ENCODE assay signal across 11 cellular contexts in the genomic region with DNA sequence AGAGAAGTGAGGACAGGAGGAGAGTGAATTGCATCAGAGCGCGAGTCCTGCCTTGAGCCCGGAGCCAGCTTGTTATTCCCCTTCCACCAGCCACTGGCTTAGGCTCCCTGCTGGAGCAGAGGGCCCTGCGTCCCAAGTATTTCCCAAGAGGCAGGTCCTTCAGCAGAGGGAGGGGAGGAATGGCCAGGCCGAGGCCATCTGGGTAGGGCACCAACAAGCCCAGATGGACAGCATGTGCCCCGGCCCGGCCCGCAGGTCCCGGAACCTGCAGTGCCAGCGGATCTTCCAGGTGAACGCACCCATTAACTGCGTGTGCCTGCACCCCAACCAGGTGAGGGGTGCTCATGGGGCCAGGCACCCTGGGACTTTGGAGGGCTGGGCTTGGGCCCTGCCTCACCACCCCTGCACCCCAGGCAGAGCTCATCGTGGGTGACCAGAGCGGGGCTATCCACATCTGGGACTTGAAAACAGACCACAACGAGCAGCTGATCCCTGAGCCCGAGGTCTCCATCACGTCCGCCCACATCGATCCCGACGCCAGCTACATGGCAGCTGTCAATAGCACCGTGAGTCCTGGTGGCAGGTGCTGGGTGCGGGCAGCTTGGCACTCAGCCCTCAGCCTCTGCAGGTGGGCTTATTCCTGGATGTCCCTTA. TPM values are rescaled to one million over a fixed set of nuclear protein-coding genes. Genes with fewer than 3 reads are reported as not detected.
DNase-seq lines count a peak whose midpoint lies in the region; ATAC-seq, FAIRE-seq and TF ChIP-seq lines count a peak whose summit lies in the region.
"Had no signal": no experiment of that assay in that cellular context is flagged by ENCODE, and none has a peak within 500 bp of the region (broad histone marks: within the 10 kb centered on the region; RNA-seq: fewer than 3 reads in every experiment).

No MANE protein-coding gene starts in this region.

- no peak overlapping the region for H2BK120ac ChIP-seq in H1 (replicated peaks; ENCODE audit: low read depth, low read length)

- H4K20me1 ChIP-seq in OCI-LY7 (ENCODE audit: insufficient read depth, low read length) (no peaks in the 10 kb centered on the region), H1 (replicated peaks in 1 of 2; ENCODE audit: control insufficient read depth in 1 of 2, insufficient read depth in 2 of 2, low read length in 2 of 2) (peaks cover 0 to 18% of the 10 kb centered on the region in 2 experiments)

- BruUV-seq in OCI-LY7 (replicated peaks; lab: Mats Ljungman, UMichigan) = no TSS peak

- no peak overlapping the region for H2BK20ac ChIP-seq in H1 (ENCODE audit: low read length)

- H3K27ac Mint-ChIP-seq in stimulated activated naive CD8-positive, alpha-beta T cell treated with anti-CD3 and anti-CD28 coated beads, Interleukin-15, amount 100 ng/mL, for 72 hours = peak overlapping the region; percentile 77 to 85

- POLR2A ChIA-PET in OCI-LY7 (lab: Charles Lee) = interaction anchor here (0.6 to 1.1 kb wide), 2 partner anchors 8 to 253 kb away, joined by 4 read pairs; partner anchors contain the start of genes PGP and TEDC2
- POLR2A ChIA-PET in H1 (lab: Charles Lee; ENCODE audit: partially characterized antibody) = interaction anchor here (0.7 to 15.1 kb wide), 13 partner anchors 8 to 53 kb away, joined by 3 to 156 read pairs (median 5); partner anchors contain the start of genes CASKIN1, E4F1, PGP and TRAF7

- H3K36me3 ChIP-seq in left ventricle myocardium inferior (peaks cover 33% of the 10 kb centered on the region), heart right ventricle (peaks cover 0 to 39% (median 18%) of the 10 kb centered on the region in 9 donors), OCI-LY7 (ENCODE audit: insufficient read depth, low read length) (peaks cover 36% of the 10 kb centered on the region), H1 (ENCODE audit: control insufficient read depth in 2 of 4, insufficient read depth in 4 of 4, low read length in 3 of 4) (peaks cover 4 to 34% (median 13%) of the 10 kb centered on the region in 4 experiments; a peak in 6 of 8 replicates)

- ATAC-seq in heart right ventricle (no peak), GM18520 (IDR thresholded peaks at IDR 0.05; ENCODE audit: unreplicated experiment) (no peak), HG03108 (IDR thresholded peaks at IDR 0.05; ENCODE audit: unreplicated experiment) (no peak)
- ATAC-seq in stimulated activated naive CD8-positive, alpha-beta T cell treated with anti-CD3 and anti-CD28 coated beads, Interleukin-15, amount 100 ng/mL, for 72 hours = no peak

- no peaks in the 10 kb centered on the region for H3K27me3 Mint-ChIP-seq in stimulated activated naive CD8-positive, alpha-beta T cell treated with anti-CD3 and anti-CD28 coated beads, Interleukin-15, amount 100 ng/mL, for 72 hours

- no peak overlapping the region for H4K5ac ChIP-seq in H1 (ENCODE audit: insufficient read length, low read depth, low read length)

- H2BK5ac ChIP-seq in H1 (ENCODE audit: low read depth, low read length) = no peak overlapping the region; the same call in 1 of the 2 replicates

- peak overlapping the region; percentile 95 for H3K4me2 ChIP-seq in OCI-LY7 (ENCODE audit: low read length)
- H3K4me2 ChIP-seq in H1 (ENCODE audit: insufficient read depth in 1 of 2, low read depth in 2 of 2, low read length in 2 of 2) = peak overlapping the region in 1 of 2 experiments; percentile 87; a peak in 1 of 4 replicates

- CTCF ChIA-PET in OCI-LY7 (lab: Charles Lee; ENCODE audit: unreplicated experiment) (interaction anchor here (0.6 kb wide), 1 partner anchor 13 kb away, joined by 3 read pairs; no protein-coding TSS in a partner anchor), H1 (lab: Charles Lee; ENCODE audit: partially characterized antibody) (interaction anchor here (0.7 to 1.4 kb wide), 4 partner anchors 12 to 726 kb away, joined by 3 to 4 read pairs (median 3); no protein-coding TSS in a partner anchor)

- H3K9me2 ChIP-seq in OCI-LY7 (ENCODE audit: insufficient read depth, low read length) = no peaks in the 10 kb centered on the region

- no peak; a peak in 1 of 3 replicates for TF ChIP-seq POLR2A in H1 (IDR thresholded peaks at IDR 0.05; ENCODE audit: control extremely low read depth in 1 of 2, low read depth in 2 of 2, low read length in 2 of 2)

- no peak overlapping the region for H2AK5ac ChIP-seq in H1 (ENCODE audit: low read depth, low read length)

- peak overlapping the region; percentile 64; the same call in 1 of the 2 replicates for H4K8ac ChIP-seq in H1 (ENCODE audit: extremely low read depth, insufficient read depth, low read length)

- H3K27ac ChIP-seq in left ventricle myocardium inferior (replicated peaks) (peak overlapping the region; percentile 100), heart right ventricle (no peak overlapping the region), OCI-LY7 (ENCODE audit: low read depth, low read length, poor library complexity, severe bottlenecking) (peak overlapping the region; percentile 64), H1 (ENCODE audit: low read depth, low read length) (no peak overlapping the region)

- no peak overlapping the region for H3K14ac ChIP-seq in H1 (ENCODE audit: insufficient read length)

- WGBS in heart right ventricle, 2 donors = 91 to 92% methylated on average over 23 of the region's 23 CpGs
- WGBS in H1 (ENCODE audit: extremely low coverage in 1 of 2, insufficient coverage in 1 of 2, insufficient read length in 1 of 2, insufficient replicate concordance in 2 of 2, low coverage in 1 of 2, low lambda C conversion rate in 2 of 2, missing lambda C conversion rate in 1 of 2), 2 experiments = 97% methylated on average over 23 of the region's 23 CpGs; no CpG with 5 or more reads in 1 of the 2 experiments

- H3K79me1 ChIP-seq in H1 (ENCODE audit: low read depth, low read length) = peaks cover 6% of the 10 kb centered on the region

- H3K9me3 ChIP-seq in left ventricle myocardium inferior (replicated peaks) (no peaks in the 10 kb centered on the region), heart right ventricle (no peaks in the 10 kb centered on the region), OCI-LY7 (ENCODE audit: low read length) (no peaks in the 10 kb centered on the region), H1 (ENCODE audit: insufficient read depth in 2 of 2, low read depth in 1 of 2, low read length in 1 of 2) (no peaks in the 10 kb centered on the region)
- H3K9me3 ChIP-seq: thyroid gland had no signal

- DNase-seq in left ventricle myocardium inferior (no peak), heart right ventricle (no peak), OCI-LY7 (ENCODE audit: low spot score) (no peak), H1 (ENCODE audit: low read depth in 1 of 2, low spot score in 2 of 2) (no peak), EL (no peak)
- no peak for DNase-seq in stimulated activated naive CD8-positive, alpha-beta T cell treated with anti-CD3 and anti-CD28 coated beads, Interleukin-15, amount 100 ng/mL, for 72 hours
- DNase-seq: NCI-H1417, thyroid gland had no signal

- no peak for TF ChIP-seq EP300 in H1 (IDR thresholded peaks at IDR 0.05; ENCODE audit: borderline replicate concordance in 1 of 2, low read depth in 2 of 2, low read length in 2 of 2)

- H3K4me1 ChIP-seq in left ventricle myocardium inferior (peaks cover 46% of the 10 kb centered on the region), heart right ventricle (peaks cover 9 to 44% (median 25%) of the 10 kb centered on the region in 9 donors), OCI-LY7 (ENCODE audit: insufficient read depth, low read length, poor library complexity, severe bottlenecking) (peaks cover 17% of the 10 kb centered on the region), H1 (replicated peaks in 1 of 4; ENCODE audit: control insufficient read depth in 3 of 4, insufficient read depth in 4 of 4, low read length in 3 of 4) (peaks cover 0 to 17% (median 9%) of the 10 kb centered on the region in 4 experiments; a peak in 6 of 7 replicates)

- H3K9ac ChIP-seq in H1 (replicated peaks in 1 of 4; ENCODE audit: extremely low read depth in 1 of 4, low read depth in 3 of 4, low read length in 3 of 4) = no peak overlapping the region

- peaks cover 11% of the 10 kb centered on the region; the same call in 1 of the 2 replicates for H3K23me2 ChIP-seq in H1 (ENCODE audit: low read depth, low read length)

- no peak overlapping the region for H3K4ac ChIP-seq in H1 (replicated peaks; ENCODE audit: insufficient read length, low read depth, low read length)

- H3K27me3 ChIP-seq in left ventricle myocardium inferior (ENCODE audit: low read depth) (no peaks in the 10 kb centered on the region), heart right ventricle (no peaks in the 10 kb centered on the region), H1 (replicated peaks in 1 of 4; ENCODE audit: control insufficient read depth in 3 of 4, extremely low read depth in 1 of 4, insufficient read depth in 3 of 4, low read length in 3 of 4) (no peaks in the 10 kb centered on the region; a peak in 1 of 7 replicates)
- H3K27me3 ChIP-seq: thyroid gland had no signal

- TF ChIP-seq CTCF in left ventricle myocardium inferior (IDR thresholded peaks at IDR 0.05; ENCODE audit: borderline replicate concordance) = no peak
- no peak for TF ChIP-seq CTCF in heart right ventricle (IDR thresholded peaks at IDR 0.05)
- TF ChIP-seq CTCF in OCI-LY7 (conservative IDR thresholded peaks at IDR 0.05; ENCODE audit: low read length) = no peak
- no peak for TF ChIP-seq CTCF in H1 (IDR thresholded peaks at IDR 0.05; ENCODE audit: control extremely low read depth in 1 of 3, insufficient read depth in 1 of 3, low read depth in 1 of 3, low read length in 3 of 3)

- H4K91ac ChIP-seq in H1 (replicated peaks; ENCODE audit: insufficient read length, low read length) = no peak overlapping the region

- peaks cover 12% of the 10 kb centered on the region; the same call in 1 of the 2 replicates for H3K79me2 ChIP-seq in OCI-LY7 (ENCODE audit: insufficient read depth, low read depth, low read length)
- H3K79me2 ChIP-seq in H1 (ENCODE audit: control insufficient read depth in 1 of 2, insufficient read depth in 2 of 2, low read length in 2 of 2) = peaks cover 0 to 7% of the 10 kb centered on the region in 2 experiments; a peak in 1 of 4 replicates

- H3K4me3 Mint-ChIP-seq in stimulated activated naive CD8-positive, alpha-beta T cell treated with anti-CD3 and anti-CD28 coated beads, Interleukin-15, amount 100 ng/mL, for 72 hours = peak overlapping the region; percentile 86 to 90

- H3K4me1 Mint-ChIP-seq in stimulated activated naive CD8-positive, alpha-beta T cell treated with anti-CD3 and anti-CD28 coated beads, Interleukin-15, amount 100 ng/mL, for 72 hours = peaks cover 48% of the 10 kb centered on the region

- intact Hi-C loops in left ventricle myocardium inferior (cut with micrococcal nuclease) (no loop called here), heart right ventricle (cut with DNase I) (loop anchor here in 1 of 10 donors (5.0 kb wide), 1 partner anchor 50 kb away; the partner anchor contains the start of gene TRAF7), OCI-LY7 (cut with micrococcal nuclease; ENCODE audit: unreplicated experiment) (no loop called here)

- H3K18ac ChIP-seq in H1 (ENCODE audit: extremely low read depth, low read length) = no peak overlapping the region

- no peak for TF ChIP-seq RAD21 in H1 (IDR thresholded peaks at IDR 0.05 in 1 of 2, conservative IDR thresholded peaks at IDR 0.05 in 1 of 2; ENCODE audit: low read depth in 2 of 2, low read length in 2 of 2)

- peak overlapping the region; percentile 86 for H3K4me3 ChIP-seq in left ventricle myocardium inferior
- H3K4me3 ChIP-seq in heart right ventricle = peak overlapping the region in 1 of 10 donors; percentile 84
- peak overlapping the region; percentile 79 for H3K4me3 ChIP-seq in OCI-LY7 (ENCODE audit: low read depth, low read length, poor library complexity, severe bottlenecking)
- H3K4me3 ChIP-seq in H1 (ENCODE audit: extremely low read depth in 1 of 4, insufficient read depth in 2 of 4, low read depth in 3 of 4, low read length in 4 of 4) = no peak overlapping the region

- H3K23ac ChIP-seq in H1 (ENCODE audit: insufficient read length) = no peak overlapping the region

- no peak overlapping the region for H2AFZ ChIP-seq in OCI-LY7 (ENCODE audit: low read length)
- no peak overlapping the region for H2AFZ ChIP-seq in H1 (ENCODE audit: low read length)

- H2BK15ac ChIP-seq in H1 (ENCODE audit: low read length) = no peak overlapping the region

- no peak overlapping the region for H2BK12ac ChIP-seq in H1 (ENCODE audit: low read depth, low read length)

- H3K9me3 Mint-ChIP-seq in stimulated activated naive CD8-positive, alpha-beta T cell treated with anti-CD3 and anti-CD28 coated beads, Interleukin-15, amount 100 ng/mL, for 72 hours = no peaks in the 10 kb centered on the region

- H3K56ac ChIP-seq in H1 (replicated peaks; ENCODE audit: insufficient read length, low read depth, low read length) = no peak overlapping the region

- FAIRE-seq in H1 (lab: Jason Lieb, UNC) = no peak

RNA-seq across cellular contexts. Expression of gene MLST8, which starts 1.7 kb away (rescaled TPM):
- total RNA-seq in left ventricle myocardium inferior (27.3 TPM), heart right ventricle (10 to 100 TPM; 19.3 to 28.8 (median 23.6) TPM), OCI-LY7 (2022) (68.6 and 71.3 TPM in 2 replicates)
- polyA plus RNA-seq in heart right ventricle (10 to 100 TPM; 38.8 to 43.1 TPM), H1 (2011; rRNA removed) (321 and 440 TPM in 2 replicates)
- 57.1 and 65.4 TPM in 2 replicates for total RNA-seq in OCI-LY7 (2014; rRNA removed; shearing (Covaris generic))
- total RNA-seq in H1 (2021; fragmentation: NEBNext Ultra II Directional; extraction: Animal tissue kit (Norgen Biotek cat#: 25700)) = 67.6 and 69.6 TPM in 2 replicates
- 218 TPM for polyA plus RNA-seq in H1 (2011; cell fraction: cytosol; rRNA removed)
- polyA plus RNA-seq in H1 (2011; cell fraction: nucleus; rRNA removed) = 354 TPM
- polyA plus RNA-seq in H1 (2012, experiment 1 of 2) = 47.7 to 104 TPM (median 94.8 TPM) in 4 replicates
- polyA plus RNA-seq in H1 (2012, experiment 2 of 2) = 87.2 TPM
- polyA plus RNA-seq in H1 (2013, experiment 1 of 2) = 57.1 TPM
- polyA plus RNA-seq in H1 (2013, experiment 2 of 2) = 56.1 TPM
- 88.3 and 98.1 TPM in 2 replicates for polyA minus RNA-seq in H1 (2011; rRNA and poly(A)+ RNA removed)
- 67.9 TPM for polyA minus RNA-seq in H1 (2011; cell fraction: cytosol; rRNA and poly(A)+ RNA removed)
- 111 TPM for polyA minus RNA-seq in H1 (2011; cell fraction: nucleus; rRNA and poly(A)+ RNA removed)

RNA-seq across cellular contexts. Expression of gene BRICD5, which starts 3.8 kb away (rescaled TPM):
- total RNA-seq in left ventricle myocardium inferior (10.9 TPM), heart right ventricle (10 to 100 TPM in 1 of 10 donors, 1 to 10 TPM in 9; 4.3 to 15.6 (median 7.2) TPM), OCI-LY7 (2022) (31.7 and 36.6 TPM in 2 replicates)
- polyA plus RNA-seq in heart right ventricle (10 to 100 TPM; 14.7 to 31.7 TPM), H1 (2011; rRNA removed) (8.6 and 14.2 TPM in 2 replicates)
- 15.8 and 30.4 TPM in 2 replicates for total RNA-seq in OCI-LY7 (2014; rRNA removed; shearing (Covaris generic))
- 6.1 and 8.5 TPM in 2 replicates for total RNA-seq in H1 (2021; fragmentation: NEBNext Ultra II Directional; extraction: Animal tissue kit (Norgen Biotek cat#: 25700))
- polyA plus RNA-seq in H1 (2011; cell fraction: cytosol; rRNA removed) = 9.8 TPM
- polyA plus RNA-seq in H1 (2011; cell fraction: nucleus; rRNA removed) = 97.1 TPM
- 6.1 to 13.0 TPM (median 8.1 TPM) in 4 replicates for polyA plus RNA-seq in H1 (2012, experiment 1 of 2)
- polyA plus RNA-seq in H1 (2012, experiment 2 of 2) = 12.6 TPM
- polyA plus RNA-seq in H1 (2013, experiment 1 of 2) = 4.7 TPM
- 3.5 TPM for polyA plus RNA-seq in H1 (2013, experiment 2 of 2)
- polyA minus RNA-seq in H1 (2011; rRNA and poly(A)+ RNA removed) = 1.00 and 1.0 TPM in 2 replicates
- polyA minus RNA-seq in H1 (2011; cell fraction: cytosol; rRNA and poly(A)+ RNA removed) = 3.2 TPM
- 9.2 TPM for polyA minus RNA-seq in H1 (2011; cell fraction: nucleus; rRNA and poly(A)+ RNA removed)

RNA-seq across cellular contexts. Expression of gene PGP, which starts 7.7 kb away (rescaled TPM):
- 34.1 TPM for total RNA-seq in left ventricle myocardium inferior
- total RNA-seq in heart right ventricle = 10 to 100 TPM; 21.1 to 48.3 (median 25.7) TPM
- 10 to 100 TPM; 31.3 to 33.1 TPM for polyA plus RNA-seq in heart right ventricle
- 44.2 TPM in 2 replicates for total RNA-seq in OCI-LY7 (2014; rRNA removed; shearing (Covaris generic))
- 37.0 and 37.9 TPM in 2 replicates for total RNA-seq in OCI-LY7 (2022)
- 30.9 and 32.6 TPM in 2 replicates for total RNA-seq in H1 (2021; fragmentation: NEBNext Ultra II Directional; extraction: Animal tissue kit (Norgen Biotek cat#: 25700))
- polyA plus RNA-seq in H1 (2011; rRNA removed) = 55.9 and 63.9 TPM in 2 replicates
- polyA plus RNA-seq in H1 (2011; cell fraction: cytosol; rRNA removed) = 44.0 TPM
- 81.1 TPM for polyA plus RNA-seq in H1 (2011; cell fraction: nucleus; rRNA removed)
- polyA plus RNA-seq in H1 (2012, experiment 1 of 2) = 20.8 to 40.2 TPM (median 35.0 TPM) in 4 replicates
- 26.7 TPM for polyA plus RNA-seq in H1 (2012, experiment 2 of 2)
- 54.8 TPM for polyA plus RNA-seq in H1 (2013, experiment 1 of 2)
- 48.7 TPM for polyA plus RNA-seq in H1 (2013, experiment 2 of 2)
- 9.5 and 10.9 TPM in 2 replicates for polyA minus RNA-seq in H1 (2011; rRNA and poly(A)+ RNA removed)
- polyA minus RNA-seq in H1 (2011; cell fraction: cytosol; rRNA and poly(A)+ RNA removed) = 18.8 TPM
- 28.7 TPM for polyA minus RNA-seq in H1 (2011; cell fraction: nucleus; rRNA and poly(A)+ RNA removed)

RNA-seq across cellular contexts. Expression of gene CASKIN1, which starts 10.5 kb away (rescaled TPM):
- total RNA-seq in left ventricle myocardium inferior = 4.0 TPM
- 1 to 10 TPM in 5 of 10 donors, under 1 TPM in 5; 0.24 to 6.0 (median 1.1) TPM for total RNA-seq in heart right ventricle
- polyA plus RNA-seq in heart right ventricle = 1 to 10 TPM in 1 of 2 donors, under 1 TPM in 1; 0.33 to 3.4 TPM
- 0.09 TPM in 1 of 2 replicates, not detected in the other for total RNA-seq in OCI-LY7 (2014; rRNA removed; shearing (Covaris generic))
- 0.06 and 0.13 TPM in 2 replicates for total RNA-seq in OCI-LY7 (2022)
- 6.4 and 6.5 TPM in 2 replicates for total RNA-seq in H1 (2021; fragmentation: NEBNext Ultra II Directional; extraction: Animal tissue kit (Norgen Biotek cat#: 25700))
- polyA plus RNA-seq in H1 (2011; rRNA removed) = 1.2 and 2.7 TPM in 2 replicates
- 2.0 TPM for polyA plus RNA-seq in H1 (2011; cell fraction: cytosol; rRNA removed)
- polyA plus RNA-seq in H1 (2011; cell fraction: nucleus; rRNA removed) = 9.8 TPM
- 2.7 to 3.7 TPM (median 3.2 TPM) in 4 replicates for polyA plus RNA-seq in H1 (2012, experiment 1 of 2)
- polyA plus RNA-seq in H1 (2012, experiment 2 of 2) = 2.8 TPM
- polyA plus RNA-seq in H1 (2013, experiment 1 of 2) = 2.0 TPM
- polyA plus RNA-seq in H1 (2013, experiment 2 of 2) = 1.9 TPM
- 0.93 and 1.9 TPM in 2 replicates for polyA minus RNA-seq in H1 (2011; rRNA and poly(A)+ RNA removed)
- polyA minus RNA-seq in H1 (2011; cell fraction: cytosol; rRNA and poly(A)+ RNA removed) = 4.5 TPM
- polyA minus RNA-seq in H1 (2011; cell fraction: nucleus; rRNA and poly(A)+ RNA removed) = 4.4 TPM
- total RNA-seq: Daoy had no signal

RNA-seq across cellular contexts. Expression of gene E4F1, which starts 16.5 kb away (rescaled TPM):
- 13.5 TPM for total RNA-seq in left ventricle myocardium inferior
- 10 to 100 TPM in 7 of 10 donors, 1 to 10 TPM in 3; 8.4 to 16.3 (median 10.7) TPM for total RNA-seq in heart right ventricle
- polyA plus RNA-seq in heart right ventricle = 10 to 100 TPM; 22.0 to 34.8 TPM
- 43.1 and 59.6 TPM in 2 replicates for total RNA-seq in OCI-LY7 (2014; rRNA removed; shearing (Covaris generic))
- 35.3 and 42.3 TPM in 2 replicates for total RNA-seq in OCI-LY7 (2022)
- 21.9 and 22.2 TPM in 2 replicates for total RNA-seq in H1 (2021; fragmentation: NEBNext Ultra II Directional; extraction: Animal tissue kit (Norgen Biotek cat#: 25700))
- 27.0 and 34.2 TPM in 2 replicates for polyA plus RNA-seq in H1 (2011; rRNA removed)
- 31.8 TPM for polyA plus RNA-seq in H1 (2011; cell fraction: cytosol; rRNA removed)
- polyA plus RNA-seq in H1 (2011; cell fraction: nucleus; rRNA removed) = 122 TPM
- 10.7 to 22.9 TPM (median 21.9 TPM) in 4 replicates for polyA plus RNA-seq in H1 (2012, experiment 1 of 2)
- polyA plus RNA-seq in H1 (2012, experiment 2 of 2) = 12.4 TPM
- 15.0 TPM for polyA plus RNA-seq in H1 (2013, experiment 1 of 2)
- polyA plus RNA-seq in H1 (2013, experiment 2 of 2) = 11.6 TPM
- polyA minus RNA-seq in H1 (2011; rRNA and poly(A)+ RNA removed) = 7.6 and 10.1 TPM in 2 replicates
- 18.4 TPM for polyA minus RNA-seq in H1 (2011; cell fraction: cytosol; rRNA and poly(A)+ RNA removed)
- 24.6 TPM for polyA minus RNA-seq in H1 (2011; cell fraction: nucleus; rRNA and poly(A)+ RNA removed)

Comparison
In these comparisons a context has a peak if more than half of its experiments do, and no peak if none do; other contexts are left out.
1. H3K27ac ChIP-seq: peak in left ventricle myocardium inferior (single experiment) and OCI-LY7 (single experiment); none in heart right ventricle (0 of 10) and H1 (single experiment).
2. H3K4me3 ChIP-seq: peak in left ventricle myocardium inferior (single experiment) and OCI-LY7 (single experiment); none in H1 (0 of 4).